ENCODE assay signal across 13 cellular contexts in the genomic region with DNA sequence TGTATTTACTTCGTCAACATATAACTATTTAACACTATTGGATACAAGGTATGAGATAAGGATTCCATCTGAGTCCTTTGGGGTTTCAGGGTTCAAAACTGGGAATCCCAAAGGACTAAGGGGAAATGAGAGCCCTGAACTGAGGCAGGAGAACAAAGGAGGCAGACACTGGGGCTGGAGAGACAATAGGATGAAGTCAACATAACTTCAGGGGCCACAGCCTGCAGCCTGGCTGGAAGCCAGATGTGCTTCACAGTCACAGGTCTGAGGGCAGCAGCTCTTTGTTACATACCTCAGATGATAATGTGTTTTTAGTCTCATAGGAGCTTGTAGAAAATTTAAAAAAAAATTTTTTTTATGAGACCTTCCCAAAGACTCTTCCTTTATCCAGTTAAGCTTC.
A peak's percentile ranks its signal among the peaks of the same experiment; 100 is the strongest.
DNase-seq lines count a peak whose midpoint lies in the region; ATAC-seq and TF ChIP-seq lines count a peak whose summit lies in the region.
"Had no signal": no experiment of that assay in that cellular context is flagged by ENCODE, and none has a peak within 500 bp of the region (broad histone marks: within the 10 kb centered on the region; RNA-seq: fewer than 3 reads in every experiment).

No MANE protein-coding gene starts in this region.

- TF ChIP-seq CTCF in kidney epithelial cell (IDR thresholded peaks at IDR 0.05; ENCODE audit: insufficient read depth, low read length, poor library complexity, severe bottlenecking): no peak

- ATAC-seq in SK-N-SH treated with all-trans-retinoic acid at 6 μM for 48 hours: 0 out of 3 replicates have a peak, but pooled peaks have one; percentile 24
- no peak for ATAC-seq in HG03280 (IDR thresholded peaks at IDR 0.05; ENCODE audit: unreplicated experiment)
- no peak for ATAC-seq in GM21576 (IDR thresholded peaks at IDR 0.05; ENCODE audit: unreplicated experiment)
- ATAC-seq in HG03571 (IDR thresholded peaks at IDR 0.05; ENCODE audit: unreplicated experiment): no peak
- ATAC-seq: left lung had no signal

- DNase-seq in ELF-1 (ENCODE audit: low read depth, low spot score): peak; percentile 24
- peak; percentile 73 for DNase-seq in NCI-H146 (lab: John Stamatoyannopoulos, UW)
- peak; percentile 19 for DNase-seq in kidney epithelial cell (ENCODE audit: low read depth)
- DNase-seq: activated B cell treated with CpG ODN at 0.5 μM for 24 hours, left lung, NCI-H446 had no signal

- no peak overlapping the region for H3K4me3 ChIP-seq in kidney epithelial cell (ENCODE audit: low read depth, low read length)
- H3K4me3 ChIP-seq: coronary artery, esophagus muscularis mucosa, hepatocyte, left lung had no signal

- no peaks in the 10 kb centered on the region for H3K36me3 ChIP-seq in kidney epithelial cell (ENCODE audit: control insufficient read depth, insufficient read depth, low read length)

- no peaks in the 10 kb centered on the region for H3K27me3 ChIP-seq in kidney epithelial cell (ENCODE audit: control insufficient read depth, insufficient read depth, low read length)
- H3K27me3 ChIP-seq: esophagus muscularis mucosa, hepatocyte, left lung had no signal

TF ChIP-seq in SK-N-SH treated with all-trans-retinoic acid at 6 μM for 48 hours, 23 proteins besides CTCF, POLR2A, EP300 and RAD21:
- TF ChIP-seq ZNF565 (CRISPR knock-in tag; conservative IDR thresholded peaks at IDR 0.05; ENCODE audit: low read depth) (no peak), ZNF8 (CRISPR knock-in tag; IDR thresholded peaks at IDR 0.05) (no peak), ZC3H10 (CRISPR knock-in tag; IDR thresholded peaks at IDR 0.05) (no peak), CSDC2 (CRISPR knock-in tag; IDR thresholded peaks at IDR 0.05) (no peak), TCF4 (CRISPR knock-in tag; IDR thresholded peaks at IDR 0.05; ENCODE audit: borderline replicate concordance) (no peak), SNAI2 (CRISPR knock-in tag; IDR thresholded peaks at IDR 0.05) (no peak), ZFP30 (CRISPR knock-in tag; IDR thresholded peaks at IDR 0.05) (no peak), ISL1 (CRISPR knock-in tag; IDR thresholded peaks at IDR 0.05) (no peak), ESRRG (CRISPR knock-in tag; IDR thresholded peaks at IDR 0.05) (no peak), CSRNP3 (CRISPR knock-in tag; IDR thresholded peaks at IDR 0.05) (no peak), ZFP3 (CRISPR knock-in tag; IDR thresholded peaks at IDR 0.05) (no peak)
- TF ChIP-seq, protein P1, sequence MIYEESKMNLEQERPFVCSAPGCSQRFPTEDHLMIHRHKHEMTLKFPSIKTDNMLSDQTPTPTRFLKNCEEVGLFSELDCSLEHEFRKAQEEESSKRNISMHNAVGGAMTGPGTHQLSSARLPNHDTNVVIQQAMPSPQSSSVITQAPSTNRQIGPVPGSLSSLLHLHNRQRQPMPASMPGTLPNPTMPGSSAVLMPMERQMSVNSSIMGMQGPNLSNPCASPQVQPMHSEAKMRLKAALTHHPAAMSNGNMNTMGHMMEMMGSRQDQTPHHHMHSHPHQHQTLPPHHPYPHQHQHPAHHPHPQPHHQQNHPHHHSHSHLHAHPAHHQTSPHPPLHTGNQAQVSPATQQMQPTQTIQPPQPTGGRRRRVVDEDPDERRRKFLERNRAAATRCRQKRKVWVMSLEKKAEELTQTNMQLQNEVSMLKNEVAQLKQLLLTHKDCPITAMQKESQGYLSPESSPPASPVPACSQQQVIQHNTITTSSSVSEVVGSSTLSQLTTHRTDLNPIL (CRISPR knock-in tag; IDR thresholded peaks at IDR 0.05; ENCODE audit: low read depth): no peak

Comparison
In these comparisons a context has a peak if more than half of its experiments do, and no peak if none do; other contexts are left out.
1. DNase-seq: peak in every context shown above with its lines; median percentile 73 in NCI-H146; 24 in ELF-1; 19 in kidney epithelial cell.